Comparison of ENCODE assay signal across 11 cellular contexts in genomic region chr14:67335781-67336180, GRCh38. TPM values are rescaled to one million over a fixed set of nuclear protein-coding genes. Genes with fewer than 3 reads are reported as not detected.
A peak's percentile ranks its signal among the peaks of the same experiment; 100 is the strongest.
DNase-seq lines count a peak whose midpoint lies in the region; ATAC-seq and TF ChIP-seq lines count a peak whose summit lies in the region.
"Had no signal": no experiment of that assay in that cellular context is flagged by ENCODE, and none has a peak within 500 bp of the region (broad histone marks: within the 10 kb centered on the region; RNA-seq: fewer than 3 reads in every experiment).

No MANE protein-coding gene starts in this region.

- no peak overlapping the region for H2BK5ac ChIP-seq in neuronal stem cell (ENCODE audit: low read length)

- no peaks in the 10 kb centered on the region for H3K79me1 ChIP-seq in neuronal stem cell (ENCODE audit: low read depth, low read length)

- H2BK12ac ChIP-seq in neuronal stem cell (ENCODE audit: low read length): no peak overlapping the region

- no peaks in the 10 kb centered on the region for H3K79me2 ChIP-seq in DOHH2 (ENCODE audit: control insufficient read depth, low read length)

- H3K9me3 ChIP-seq in DOHH2 (ENCODE audit: control insufficient read depth, insufficient read depth, low read length): no peaks in the 10 kb centered on the region
- no peaks in the 10 kb centered on the region for H3K9me3 ChIP-seq in liver (ENCODE audit: control insufficient read depth in 4 of 4, low read length in 3 of 4)
- H3K9me3 ChIP-seq in vagina: no peaks in the 10 kb centered on the region
- H3K9me3 ChIP-seq in neuronal stem cell (replicated peaks in 1 of 2; ENCODE audit: control insufficient read depth in 2 of 2, insufficient read depth in 1 of 2, low read depth in 1 of 2, low read length in 2 of 2): peaks cover 0 to 7% of the 10 kb centered on the region in 2 donors
- H3K9me3 ChIP-seq: right atrium auricular region had no signal

- H3K4me3 ChIP-seq in DOHH2 (ENCODE audit: low read length) (no peak overlapping the region), astrocyte of the cerebellum (ENCODE audit: low read depth, low read length) (no peak overlapping the region), liver (ENCODE audit: low read depth in 1 of 3, low read length in 3 of 3) (no peak overlapping the region), vagina (no peak overlapping the region), neuronal stem cell (ENCODE audit: low read length in 2 of 2) (no peak overlapping the region)
- H3K4me3 ChIP-seq: right atrium auricular region had no signal

- H2BK120ac ChIP-seq in neuronal stem cell (ENCODE audit: low read depth, low read length): no peak overlapping the region

- no peak overlapping the region for H2BK15ac ChIP-seq in neuronal stem cell (ENCODE audit: low read length)

- intact Hi-C loops in vagina (cut with DNase I): no loop called here

- H3K4me2 ChIP-seq in DOHH2 (ENCODE audit: low read length): no peak overlapping the region
- no peak overlapping the region for H3K4me2 ChIP-seq in neuronal stem cell (ENCODE audit: insufficient read depth, low read length, poor library complexity, severe bottlenecking)

- no peaks in the 10 kb centered on the region for H3K4me1 ChIP-seq in DOHH2 (ENCODE audit: control insufficient read depth, low read length)
- no peaks in the 10 kb centered on the region for H3K4me1 ChIP-seq in liver (ENCODE audit: control insufficient read depth in 4 of 4, insufficient read depth in 4 of 4, low read length in 3 of 4)
- H3K4me1 ChIP-seq in vagina: no peaks in the 10 kb centered on the region
- no peaks in the 10 kb centered on the region for H3K4me1 ChIP-seq in neuronal stem cell (ENCODE audit: control insufficient read depth in 2 of 2, insufficient read depth in 1 of 2, low read depth in 1 of 2, low read length in 2 of 2)
- H3K4me1 ChIP-seq: right atrium auricular region had no signal

- ATAC-seq in HG03520 (IDR thresholded peaks at IDR 0.05; ENCODE audit: unreplicated experiment): no peak

- H3K36me3 ChIP-seq in DOHH2 (ENCODE audit: control insufficient read depth, low read length) (peaks cover 44% of the 10 kb centered on the region), liver (ENCODE audit: control insufficient read depth in 4 of 4, insufficient read depth in 3 of 4, low read depth in 1 of 4, low read length in 3 of 4) (peaks cover 1 to 68% (median 50%) of the 10 kb centered on the region in 4 donors), vagina (peaks cover 0 to 76% of the 10 kb centered on the region in 2 donors), neuronal stem cell (replicated peaks in 1 of 2; ENCODE audit: control insufficient read depth in 2 of 2, insufficient read depth in 2 of 2, low read length in 2 of 2) (peaks cover 18 to 92% of the 10 kb centered on the region in 2 donors)

- H3K18ac ChIP-seq in neuronal stem cell (ENCODE audit: low read length): no peak overlapping the region

- no peaks in the 10 kb centered on the region for H3K27me3 ChIP-seq in DOHH2 (ENCODE audit: control insufficient read depth, low read length)
- no peaks in the 10 kb centered on the region for H3K27me3 ChIP-seq in liver (ENCODE audit: control insufficient read depth in 4 of 4, insufficient read depth in 4 of 4, low read length in 3 of 4)
- H3K27me3 ChIP-seq in vagina: no peaks in the 10 kb centered on the region
- H3K27me3 ChIP-seq in neuronal stem cell (ENCODE audit: control insufficient read depth in 3 of 3, insufficient read depth in 3 of 3, low read depth in 1 of 3, low read length in 3 of 3): no peaks in the 10 kb centered on the region
- H3K27me3 ChIP-seq: right atrium auricular region had no signal

- H2AK5ac ChIP-seq in neuronal stem cell (ENCODE audit: low read depth, low read length): no peak overlapping the region

- TF ChIP-seq CTCF in DOHH2 (IDR thresholded peaks at IDR 0.05; ENCODE audit: low read depth, low read length, poor library complexity, severe bottlenecking) (peak; percentile 72), astrocyte of the cerebellum (IDR thresholded peaks at IDR 0.05; ENCODE audit: low read depth, low read length, missing control alignments) (peak; percentile 42), liver (IDR thresholded peaks at IDR 0.05; ENCODE audit: low read depth, low read length, missing input control) (peak; percentile 19), vagina (IDR thresholded peaks at IDR 0.05) (no peak)

- no peak overlapping the region for H3K4ac ChIP-seq in neuronal stem cell (ENCODE audit: low read length)

- no peaks in the 10 kb centered on the region for H3F3A ChIP-seq in DOHH2 (ENCODE audit: control insufficient read depth, insufficient read depth)

- no peak overlapping the region for H3K23ac ChIP-seq in neuronal stem cell (ENCODE audit: low read depth, low read length, poor library complexity)

- H3K14ac ChIP-seq in neuronal stem cell (ENCODE audit: low read length): no peak overlapping the region

- no peaks in the 10 kb centered on the region for H4K20me1 ChIP-seq in DOHH2 (ENCODE audit: control insufficient read depth, insufficient read depth, low read depth, low read length)

- no peak overlapping the region for H2AFZ ChIP-seq in neuronal stem cell (ENCODE audit: low read length)

- peak; percentile 34 for DNase-seq in HT-29 (ENCODE audit: low spot score)
- DNase-seq in astrocyte of the cerebellum (ENCODE audit: low read depth): no peak
- no peak for DNase-seq in GM19240 (ENCODE audit: insufficient read length, low spot score)
- DNase-seq in vagina (ENCODE audit: extremely low spot score in 2 of 2): no peak
- no peak for DNase-seq in neuronal stem cell (ENCODE audit: low spot score)
- DNase-seq: activated CD4-positive, alpha-beta memory T cell treated with anti-CD3 and anti-CD28 coated beads, Interleukin-2, amount 10 ng/mL, durations not matched to agents 7 days and 5 days; NCI-H1092 had no signal

- no peak overlapping the region for H4K8ac ChIP-seq in neuronal stem cell (ENCODE audit: low read depth, low read length)

- TF ChIP-seq RAD21 in liver (IDR thresholded peaks at IDR 0.05): peak in 1 of 2 donors; percentile 45

- 95% methylated on average over 2 of the region's 2 CpGs for WGBS in liver
- WGBS in neuronal stem cell (ENCODE audit: extremely low coverage in 2 of 2, insufficient read length in 2 of 2, insufficient replicate concordance in 1 of 2), 2 donors: no CpG with 5 or more reads among the region's 2 CpGs

- no peaks in the 10 kb centered on the region for H3K9me2 ChIP-seq in DOHH2 (replicated peaks; ENCODE audit: control insufficient read depth, low read length)

- no peak for TF ChIP-seq POLR2A in vagina (IDR thresholded peaks at IDR 0.05)

- no peak overlapping the region for H3K27ac ChIP-seq in DOHH2 (ENCODE audit: low read depth, low read length)
- no peak overlapping the region for H3K27ac ChIP-seq in liver (ENCODE audit: low read depth in 1 of 2, low read length in 2 of 2)
- H3K27ac ChIP-seq in vagina: no peak overlapping the region
- H3K27ac ChIP-seq in neuronal stem cell (replicated peaks; ENCODE audit: low read length): no peak overlapping the region
- H3K27ac ChIP-seq: right atrium auricular region had no signal

- no peak overlapping the region for H4K91ac ChIP-seq in neuronal stem cell (ENCODE audit: low read depth, low read length, poor library complexity)

- no peak overlapping the region for H3K9ac ChIP-seq in liver (ENCODE audit: low read depth in 1 of 2, low read length in 2 of 2)
- no peak overlapping the region for H3K9ac ChIP-seq in neuronal stem cell (ENCODE audit: low read depth, low read length, poor library complexity)

- in situ Hi-C loops in astrocyte of the cerebellum (cut with HindIII; ENCODE audit: low sequenced_read_pairs): no loop called here

TF ChIP-seq in liver, 16 proteins besides CTCF, POLR2A, EP300 and RAD21 (continues in another document):
- TF ChIP-seq SP1 (IDR thresholded peaks at IDR 0.05) (no peak), GABPA (IDR thresholded peaks at IDR 0.05 in 1 of 2, conservative IDR thresholded peaks at IDR 0.05 in 1 of 2) (no peak), HNF4G (IDR thresholded peaks at IDR 0.05) (no peak), RXRA (IDR thresholded peaks at IDR 0.05) (no peak), EGR1 (IDR thresholded peaks at IDR 0.05; ENCODE audit: low read depth in 2 of 2) (no peak), FOXA1 (IDR thresholded peaks at IDR 0.05) (no peak), TAF1 (conservative IDR thresholded peaks at IDR 0.05) (no peak), NR2F2 (IDR thresholded peaks at IDR 0.05) (no peak)
- TF ChIP-seq, protein P1, sequence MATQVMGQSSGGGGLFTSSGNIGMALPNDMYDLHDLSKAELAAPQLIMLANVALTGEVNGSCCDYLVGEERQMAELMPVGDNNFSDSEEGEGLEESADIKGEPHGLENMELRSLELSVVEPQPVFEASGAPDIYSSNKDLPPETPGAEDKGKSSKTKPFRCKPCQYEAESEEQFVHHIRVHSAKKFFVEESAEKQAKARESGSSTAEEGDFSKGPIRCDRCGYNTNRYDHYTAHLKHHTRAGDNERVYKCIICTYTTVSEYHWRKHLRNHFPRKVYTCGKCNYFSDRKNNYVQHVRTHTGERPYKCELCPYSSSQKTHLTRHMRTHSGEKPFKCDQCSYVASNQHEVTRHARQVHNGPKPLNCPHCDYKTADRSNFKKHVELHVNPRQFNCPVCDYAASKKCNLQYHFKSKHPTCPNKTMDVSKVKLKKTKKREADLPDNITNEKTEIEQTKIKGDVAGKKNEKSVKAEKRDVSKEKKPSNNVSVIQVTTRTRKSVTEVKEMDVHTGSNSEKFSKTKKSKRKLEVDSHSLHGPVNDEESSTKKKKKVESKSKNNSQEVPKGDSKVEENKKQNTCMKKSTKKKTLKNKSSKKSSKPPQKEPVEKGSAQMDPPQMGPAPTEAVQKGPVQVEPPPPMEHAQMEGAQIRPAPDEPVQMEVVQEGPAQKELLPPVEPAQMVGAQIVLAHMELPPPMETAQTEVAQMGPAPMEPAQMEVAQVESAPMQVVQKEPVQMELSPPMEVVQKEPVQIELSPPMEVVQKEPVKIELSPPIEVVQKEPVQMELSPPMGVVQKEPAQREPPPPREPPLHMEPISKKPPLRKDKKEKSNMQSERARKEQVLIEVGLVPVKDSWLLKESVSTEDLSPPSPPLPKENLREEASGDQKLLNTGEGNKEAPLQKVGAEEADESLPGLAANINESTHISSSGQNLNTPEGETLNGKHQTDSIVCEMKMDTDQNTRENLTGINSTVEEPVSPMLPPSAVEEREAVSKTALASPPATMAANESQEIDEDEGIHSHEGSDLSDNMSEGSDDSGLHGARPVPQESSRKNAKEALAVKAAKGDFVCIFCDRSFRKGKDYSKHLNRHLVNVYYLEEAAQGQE (IDR thresholded peaks at IDR 0.05): no peak

RNA-seq across cellular contexts. Expression of gene ATP6V1D, which starts 23.8 kb away (rescaled TPM):
- 27.3 and 36.5 TPM in 2 replicates for total RNA-seq in HT-29 (2014; rRNA removed; shearing (Covaris generic))
- total RNA-seq in liver: 10 to 100 TPM; 35.8 to 53.2 TPM
- 10 to 100 TPM; 22.6 to 49.8 TPM for polyA plus RNA-seq in liver
- 23.8 TPM for total RNA-seq in vagina
- 42.4 TPM for polyA plus RNA-seq in neuronal stem cell (2013, experiment 1 of 2)
- 42.0 TPM for polyA plus RNA-seq in neuronal stem cell (2013, experiment 2 of 2)

RNA-seq across cellular contexts. Expression of gene EIF2S1, which starts 24.3 kb away (rescaled TPM):
- 99.9 and 100 TPM in 2 replicates for total RNA-seq in HT-29 (2014; rRNA removed; shearing (Covaris generic))
- total RNA-seq in liver (10 to 100 TPM; 68.0 to 84.6 TPM), vagina (30.4 TPM)
- 10 to 100 TPM; 32.3 to 72.2 TPM for polyA plus RNA-seq in liver
- polyA plus RNA-seq in neuronal stem cell (2013, experiment 1 of 2): 36.7 TPM
- 33.0 TPM for polyA plus RNA-seq in neuronal stem cell (2013, experiment 2 of 2)

Comparison
In these comparisons a context has a peak if more than half of its experiments do, and no peak if none do; other contexts are left out.
1. CTCF ChIP-seq: peak in DOHH2 (single experiment), astrocyte of the cerebellum (single experiment) and liver (single experiment); none in vagina (0 of 3).